ENCODE assay signal across 15 cellular contexts in the genomic region with DNA sequence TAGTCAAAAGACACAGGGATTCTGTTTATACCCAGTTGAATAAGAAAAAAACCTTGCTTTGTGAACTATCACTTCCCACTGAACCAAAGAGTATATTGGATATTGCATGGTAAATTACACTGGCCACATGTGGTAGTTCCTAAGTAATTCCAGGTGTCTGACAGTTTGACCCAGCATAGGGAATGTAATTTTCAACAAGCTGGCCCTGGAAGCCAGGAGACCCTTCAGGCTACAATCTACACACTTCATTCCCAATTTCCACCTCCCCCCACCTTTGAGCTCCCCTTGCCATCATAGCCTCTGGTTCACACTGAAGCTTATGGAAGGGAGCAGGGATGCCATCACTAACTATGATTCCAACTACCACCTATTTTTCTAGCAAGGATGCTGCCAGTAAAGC. TPM values are rescaled to one million over a fixed set of nuclear protein-coding genes. Genes with fewer than 3 reads are reported as not detected.
DNase-seq lines count a peak whose midpoint lies in the region; FAIRE-seq and TF ChIP-seq lines count a peak whose summit lies in the region.
"Had no signal": no experiment of that assay in that cellular context is flagged by ENCODE, and none has a peak within 500 bp of the region (broad histone marks: within the 10 kb centered on the region; RNA-seq: fewer than 3 reads in every experiment).

No MANE protein-coding gene starts in this region.

- H3K18ac ChIP-seq in neuronal stem cell (ENCODE audit: low read length) = no peak overlapping the region

- H2AFZ ChIP-seq in hepatocyte (no peak overlapping the region), neuronal stem cell (ENCODE audit: low read length) (no peak overlapping the region)

- no peak overlapping the region for H3K23ac ChIP-seq in neuronal stem cell (ENCODE audit: low read depth, low read length, poor library complexity)

- no peaks in the 10 kb centered on the region for H3K79me2 ChIP-seq in hepatocyte

- no peak overlapping the region for H4K8ac ChIP-seq in neuronal stem cell (ENCODE audit: low read depth, low read length)

- no peak overlapping the region for H3K9ac ChIP-seq in neuronal stem cell (ENCODE audit: low read depth, low read length, poor library complexity)

- no peak overlapping the region for H3K14ac ChIP-seq in neuronal stem cell (ENCODE audit: low read length)

- H3K4me3 Mint-ChIP-seq in type B pancreatic cell = peak overlapping the region; percentile 87
- H3K4me3 Mint-ChIP-seq in activated CD4-positive, alpha-beta T cell treated with anti-CD3 and anti-CD28 coated beads, Interleukin-2, amount 10 ng/mL, durations not matched to agents 24 days and 14 days = no peak overlapping the region
- H3K4me3 Mint-ChIP-seq: CD4-positive, alpha-beta memory T cell; H9 had no signal

- peaks cover 49% of the 10 kb centered on the region for H3K27me3 Mint-ChIP-seq in type B pancreatic cell
- H3K27me3 Mint-ChIP-seq in activated CD4-positive, alpha-beta T cell treated with anti-CD3 and anti-CD28 coated beads, Interleukin-2, amount 10 ng/mL, durations not matched to agents 24 days and 14 days = peaks cover 62% of the 10 kb centered on the region

- H3K79me1 ChIP-seq in neuronal stem cell (ENCODE audit: low read depth, low read length) = peaks cover 4% of the 10 kb centered on the region

- H3K36me3 ChIP-seq in ascending aorta = no peaks in the 10 kb centered on the region
- H3K36me3 ChIP-seq in hepatocyte (replicated peaks; ENCODE audit: insufficient read depth, low read depth) = no peaks in the 10 kb centered on the region
- H3K36me3 ChIP-seq in neuronal stem cell (replicated peaks in 1 of 2; ENCODE audit: control insufficient read depth in 2 of 2, insufficient read depth in 2 of 2, low read length in 2 of 2) = no peaks in the 10 kb centered on the region
- H3K36me3 ChIP-seq: BE2C had no signal

- H3K4me3 ChIP-seq in ascending aorta (peak overlapping the region in 1 of 2 donors; percentile 81), hepatocyte (no peak overlapping the region), neuronal stem cell (ENCODE audit: low read length in 2 of 2) (no peak overlapping the region)
- H3K4me3 ChIP-seq: A549, GM12878 had no signal

- no peaks in the 10 kb centered on the region for H4K20me1 ChIP-seq in hepatocyte (ENCODE audit: insufficient read depth, poor library complexity, severe bottlenecking)

- H2BK120ac ChIP-seq in neuronal stem cell (ENCODE audit: low read depth, low read length) = no peak overlapping the region

- H3K27me3 ChIP-seq in ascending aorta (no peaks in the 10 kb centered on the region), hepatocyte (no peaks in the 10 kb centered on the region), neuronal stem cell (ENCODE audit: control insufficient read depth in 3 of 3, insufficient read depth in 3 of 3, low read depth in 1 of 3, low read length in 3 of 3) (peaks cover 0 to 16% (median 0%) of the 10 kb centered on the region in 3 experiments)
- H3K27me3 ChIP-seq: BE2C had no signal

- H3K27ac ChIP-seq in ascending aorta = peak overlapping the region; percentile 78 to 83
- no peak overlapping the region for H3K27ac ChIP-seq in hepatocyte
- no peak overlapping the region for H3K27ac ChIP-seq in neuronal stem cell (replicated peaks; ENCODE audit: low read length)
- H3K27ac ChIP-seq: A549, C4-2B had no signal

- H3K4me1 ChIP-seq in ascending aorta (peaks cover 3 to 13% of the 10 kb centered on the region in 2 donors), hepatocyte (ENCODE audit: insufficient read depth) (peaks cover 18% of the 10 kb centered on the region), neuronal stem cell (ENCODE audit: control insufficient read depth in 2 of 2, insufficient read depth in 1 of 2, low read depth in 1 of 2, low read length in 2 of 2) (peaks cover 7 to 14% of the 10 kb centered on the region in 2 donors)
- H3K4me1 ChIP-seq: BE2C had no signal

- H3K4me2 ChIP-seq in hepatocyte (peak overlapping the region; percentile 38), neuronal stem cell (ENCODE audit: insufficient read depth, low read length, poor library complexity, severe bottlenecking) (peak overlapping the region; percentile 51)
- H3K4me2 ChIP-seq: A549 had no signal

- no peak overlapping the region for H2BK12ac ChIP-seq in neuronal stem cell (ENCODE audit: low read length)

- intact Hi-C loops in ascending aorta (cut with DNase I) = loop anchor here (5.0 kb wide), 1 partner anchor 71 kb away; no protein-coding TSS in a partner anchor
- intact Hi-C loops in activated CD4-positive, alpha-beta T cell treated with anti-CD3 and anti-CD28 coated beads, Interleukin-2, amount 10 ng/mL, durations not matched to agents 24 days and 14 days (cut with micrococcal nuclease) = no loop called here

- H3K9me2 ChIP-seq in hepatocyte (replicated peaks; ENCODE audit: insufficient read depth) = no peaks in the 10 kb centered on the region

- no peak overlapping the region for H3K4ac ChIP-seq in neuronal stem cell (ENCODE audit: low read length)

- TF ChIP-seq POLR2A in GM12891 (IDR thresholded peaks at IDR 0.05; ENCODE audit: low read depth, low read length) = no peak

- no peak overlapping the region for H4K91ac ChIP-seq in neuronal stem cell (ENCODE audit: low read depth, low read length, poor library complexity)

- H2BK15ac ChIP-seq in neuronal stem cell (ENCODE audit: low read length) = no peak overlapping the region

- no peak for DNase-seq in ascending aorta (ENCODE audit: low spot score in 2 of 2)
- DNase-seq in hepatocyte (ENCODE audit: low spot score) = no peak
- DNase-seq in neuronal stem cell (ENCODE audit: low spot score) = no peak
- DNase-seq in type B pancreatic cell (ENCODE audit: extremely low spot score, unreplicated experiment) = no peak
- DNase-seq in activated CD4-positive, alpha-beta T cell treated with anti-CD3 and anti-CD28 coated beads, Interleukin-2, amount 10 ng/mL, durations not matched to agents 24 days and 14 days = no peak
- no peak for DNase-seq in GM12891 (ENCODE audit: insufficient read length, low spot score)
- no peak for DNase-seq in NCI-H2196 treated with DMSO at 0.1 percent for 48 hours (lab: John Stamatoyannopoulos, UW; ENCODE audit: unreplicated experiment)
- no peak for DNase-seq in KG1 (lab: John Stamatoyannopoulos, UW)
- DNase-seq: BE2C; CD4-positive, alpha-beta memory T cell; GOT3; H9 had no signal

- no peaks in the 10 kb centered on the region for H3K36me3 Mint-ChIP-seq in type B pancreatic cell
- no peaks in the 10 kb centered on the region for H3K36me3 Mint-ChIP-seq in activated CD4-positive, alpha-beta T cell treated with anti-CD3 and anti-CD28 coated beads, Interleukin-2, amount 10 ng/mL, durations not matched to agents 24 days and 14 days (ENCODE audit: low read depth)
- H3K36me3 Mint-ChIP-seq: CD4-positive, alpha-beta memory T cell had no signal

- TF ChIP-seq CTCF in ascending aorta (IDR thresholded peaks at IDR 0.05) (no peak), hepatocyte (IDR thresholded peaks at IDR 0.05; ENCODE audit: poor library complexity) (no peak), type B pancreatic cell (conservative IDR thresholded peaks at IDR 0.05) (no peak)

- H3K9me3 Mint-ChIP-seq in type B pancreatic cell = no peaks in the 10 kb centered on the region
- no peaks in the 10 kb centered on the region for H3K9me3 Mint-ChIP-seq in activated CD4-positive, alpha-beta T cell treated with anti-CD3 and anti-CD28 coated beads, Interleukin-2, amount 10 ng/mL, durations not matched to agents 24 days and 14 days
- H3K9me3 Mint-ChIP-seq: CD4-positive, alpha-beta memory T cell; H9 had no signal

- no peak overlapping the region for H3K27ac Mint-ChIP-seq in type B pancreatic cell
- H3K27ac Mint-ChIP-seq in activated CD4-positive, alpha-beta T cell treated with anti-CD3 and anti-CD28 coated beads, Interleukin-2, amount 10 ng/mL, durations not matched to agents 24 days and 14 days = no peak overlapping the region
- H3K27ac Mint-ChIP-seq: CD4-positive, alpha-beta memory T cell; H9 had no signal

- no peak overlapping the region for H2BK5ac ChIP-seq in neuronal stem cell (ENCODE audit: low read length)

- no peak for FAIRE-seq in GM12891 (lab: Jason Lieb, UNC)
- FAIRE-seq: A549, GM12878 had no signal

- H2AK5ac ChIP-seq in neuronal stem cell (ENCODE audit: low read depth, low read length) = no peak overlapping the region

- H3K9me3 ChIP-seq in ascending aorta = no peaks in the 10 kb centered on the region
- H3K9me3 ChIP-seq in hepatocyte (ENCODE audit: low read depth) = no peaks in the 10 kb centered on the region
- H3K9me3 ChIP-seq in neuronal stem cell (replicated peaks in 1 of 2; ENCODE audit: control insufficient read depth in 2 of 2, insufficient read depth in 1 of 2, low read depth in 1 of 2, low read length in 2 of 2) = no peaks in the 10 kb centered on the region
- H3K9me3 ChIP-seq: A549, BE2C had no signal

- peaks cover 40% of the 10 kb centered on the region for H3K4me1 Mint-ChIP-seq in type B pancreatic cell (ENCODE audit: unreplicated experiment)
- H3K4me1 Mint-ChIP-seq in activated CD4-positive, alpha-beta T cell treated with anti-CD3 and anti-CD28 coated beads, Interleukin-2, amount 10 ng/mL, durations not matched to agents 24 days and 14 days = peaks cover 13% of the 10 kb centered on the region

TF ChIP-seq in GM12891, 5 proteins besides CTCF, POLR2A, EP300 and RAD21:
- TF ChIP-seq SPI1 (IDR thresholded peaks at IDR 0.05; ENCODE audit: low read depth, low read length) (no peak), POU2F2 (IDR thresholded peaks at IDR 0.05; ENCODE audit: low read depth, low read length) (no peak), PAX5 (IDR thresholded peaks at IDR 0.05; ENCODE audit: insufficient read depth, low read length, severe bottlenecking) (no peak), TAF1 (IDR thresholded peaks at IDR 0.05; ENCODE audit: low read depth, low read length) (no peak), POLR2AphosphoS5 (IDR thresholded peaks at IDR 0.05; ENCODE audit: low read depth, low read length) (no peak)

RNA-seq across cellular contexts. Expression of gene FRZB, which starts 2.8 kb away (rescaled TPM):
- 42.5 TPM for total RNA-seq in ascending aorta
- 72.9 and 118 TPM in 2 replicates for total RNA-seq in hepatocyte
- polyA plus RNA-seq in hepatocyte = 375 and 534 TPM in 2 replicates
- polyA plus RNA-seq in neuronal stem cell (2013, experiment 1 of 2) = 146 TPM
- 146 TPM for polyA plus RNA-seq in neuronal stem cell (2013, experiment 2 of 2)
- total RNA-seq in type B pancreatic cell (ENCODE audit: low replicate concordance) = 3.6 and 17.1 TPM in 2 replicates
- not detected in 2 replicates for total RNA-seq in activated CD4-positive, alpha-beta T cell treated with anti-CD3 and anti-CD28 coated beads, Interleukin-2, amount 10 ng/mL, durations not matched to agents 24 days and 14 days
- not detected for polyA plus RNA-seq in GM12891 (2012; ENCODE audit: low read depth, missing spikeins)
- total RNA-seq: CD4-positive, alpha-beta memory T cell; GM12878 had no signal

Comparison
In these comparisons a context has a peak if more than half of its experiments do, and no peak if none do; other contexts are left out.
1. H3K27ac ChIP-seq: peak in ascending aorta (2 of 2); none in hepatocyte (single experiment) and neuronal stem cell (single experiment).